In genomic region chr4:56619160-56619559, GRCh38 we compare ENCODE assay signal across 10 cellular contexts.
DNase-seq lines count a peak whose midpoint lies in the region; ATAC-seq, FAIRE-seq and TF ChIP-seq lines count a peak whose summit lies in the region.
"Had no signal": no experiment of that assay in that cellular context is flagged by ENCODE, and none has a peak within 500 bp of the region (broad histone marks: within the 10 kb centered on the region; RNA-seq: fewer than 3 reads in every experiment).

No MANE protein-coding gene starts in this region.

- H3K9me3 ChIP-seq in Loucy (ENCODE audit: insufficient read depth, low read depth, low read length) (no peaks in the 10 kb centered on the region; the same call in 1 of the 2 replicates), ascending aorta (no peaks in the 10 kb centered on the region)

- TF ChIP-seq CTCF in C4-2B (conservative IDR thresholded peaks at IDR 0.05) (peak; percentile 28), Loucy (conservative IDR thresholded peaks at IDR 0.05; ENCODE audit: low read length) (no peak), choroid plexus epithelial cell (conservative IDR thresholded peaks at IDR 0.05; ENCODE audit: low read depth, low read length) (peak; percentile 46), ascending aorta (IDR thresholded peaks at IDR 0.05) (no peak)

- no peak overlapping the region for H3K4me2 ChIP-seq in Loucy (ENCODE audit: low read depth, low read length, poor library complexity, severe bottlenecking)

- H3K27ac Mint-ChIP-seq in activated T-helper 1 cell treated with anti-CD3 and anti-CD28 coated beads, Interleukin-12 subunit alpha, Interleukin-12 subunit beta, Interleukin-2, Interleukin-4 antibody, amounts not matched to agents 30 ng/mL and 10 ng/mL and 1 ng/mL, durations not matched to agents 14 hours and 24 hours and 36 hours = no peak overlapping the region

- peaks cover 6% of the 10 kb centered on the region for H3K4me1 Mint-ChIP-seq in activated T-helper 1 cell treated with anti-CD3 and anti-CD28 coated beads, Interleukin-12 subunit alpha, Interleukin-12 subunit beta, Interleukin-2, Interleukin-4 antibody, amounts not matched to agents 30 ng/mL and 10 ng/mL and 1 ng/mL, durations not matched to agents 14 hours and 24 hours and 36 hours (ENCODE audit: low read depth)

- intact Hi-C loops in ascending aorta (cut with DNase I) = no loop called here
- intact Hi-C loops in activated T-helper 1 cell treated with anti-CD3 and anti-CD28 coated beads, Interleukin-12 subunit alpha, Interleukin-12 subunit beta, Interleukin-2, Interleukin-4 antibody, amounts not matched to agents 30 ng/mL and 10 ng/mL and 1 ng/mL, durations not matched to agents 14 hours and 24 hours and 36 hours (cut with micrococcal nuclease) = no loop called here

- no peak for TF ChIP-seq POLR2A in GM12892 (IDR thresholded peaks at IDR 0.05; ENCODE audit: low read depth, low read length)

- peaks cover 2% of the 10 kb centered on the region for H3K36me3 Mint-ChIP-seq in activated T-helper 1 cell treated with anti-CD3 and anti-CD28 coated beads, Interleukin-12 subunit alpha, Interleukin-12 subunit beta, Interleukin-2, Interleukin-4 antibody, amounts not matched to agents 30 ng/mL and 10 ng/mL and 1 ng/mL, durations not matched to agents 14 hours and 24 hours and 36 hours (ENCODE audit: low read depth)

- H3K4me1 ChIP-seq in Loucy (ENCODE audit: insufficient read depth, low read length, poor library complexity, severe bottlenecking) (peaks cover 5% of the 10 kb centered on the region), ascending aorta (no peaks in the 10 kb centered on the region)
- H3K4me1 ChIP-seq: upper lobe of left lung had no signal

- H3K9me2 ChIP-seq in Loucy (replicated peaks; ENCODE audit: low read depth, low read length) = no peaks in the 10 kb centered on the region

- H3K27ac ChIP-seq in C4-2B (no peak overlapping the region), ascending aorta (no peak overlapping the region)
- H3K27ac ChIP-seq: upper lobe of left lung had no signal

- peaks cover 7% of the 10 kb centered on the region for H3K9me3 Mint-ChIP-seq in activated T-helper 1 cell treated with anti-CD3 and anti-CD28 coated beads, Interleukin-12 subunit alpha, Interleukin-12 subunit beta, Interleukin-2, Interleukin-4 antibody, amounts not matched to agents 30 ng/mL and 10 ng/mL and 1 ng/mL, durations not matched to agents 14 hours and 24 hours and 36 hours

- ATAC-seq in GM19395 (IDR thresholded peaks at IDR 0.05; ENCODE audit: unreplicated experiment) (peak; percentile 71), GM21381 (IDR thresholded peaks at IDR 0.05; ENCODE audit: unreplicated experiment) (no peak)

- peaks cover 5% of the 10 kb centered on the region for H3K27me3 Mint-ChIP-seq in activated T-helper 1 cell treated with anti-CD3 and anti-CD28 coated beads, Interleukin-12 subunit alpha, Interleukin-12 subunit beta, Interleukin-2, Interleukin-4 antibody, amounts not matched to agents 30 ng/mL and 10 ng/mL and 1 ng/mL, durations not matched to agents 14 hours and 24 hours and 36 hours (ENCODE audit: insufficient read depth)

- no peaks in the 10 kb centered on the region for H3F3A ChIP-seq in Loucy (ENCODE audit: low read depth)

- H3K36me3 ChIP-seq in Loucy (ENCODE audit: insufficient read depth, low read length) (no peaks in the 10 kb centered on the region), ascending aorta (no peaks in the 10 kb centered on the region)
- H3K36me3 ChIP-seq: upper lobe of left lung had no signal

- H3K4me3 ChIP-seq in Loucy (ENCODE audit: low read length, poor library complexity, severe bottlenecking) (no peak overlapping the region), choroid plexus epithelial cell (ENCODE audit: low read depth, low read length) (no peak overlapping the region), ascending aorta (no peak overlapping the region)
- H3K4me3 ChIP-seq: upper lobe of left lung had no signal

- no peaks in the 10 kb centered on the region for H3K27me3 ChIP-seq in Loucy (ENCODE audit: insufficient read depth, low read length, poor library complexity, severe bottlenecking)
- no peaks in the 10 kb centered on the region for H3K27me3 ChIP-seq in ascending aorta
- H3K27me3 ChIP-seq: upper lobe of left lung had no signal

- FAIRE-seq in GM12892 (lab: Jason Lieb, UNC) = no peak

- 0 out of 2 replicates have a peak overlapping the region, but pooled peaks have one; percentile 55 for H2AFZ ChIP-seq in Loucy (ENCODE audit: low read length)

- no peak overlapping the region for H3K4me3 Mint-ChIP-seq in activated T-helper 1 cell treated with anti-CD3 and anti-CD28 coated beads, Interleukin-12 subunit alpha, Interleukin-12 subunit beta, Interleukin-2, Interleukin-4 antibody, amounts not matched to agents 30 ng/mL and 10 ng/mL and 1 ng/mL, durations not matched to agents 14 hours and 24 hours and 36 hours

- H4K20me1 ChIP-seq in Loucy (ENCODE audit: insufficient read depth, low read length, poor library complexity, severe bottlenecking) = no peaks in the 10 kb centered on the region

- DNase-seq in choroid plexus epithelial cell (ENCODE audit: low read depth) (peak; percentile 73), GM12892 (ENCODE audit: insufficient read length) (no peak), ascending aorta (ENCODE audit: low spot score in 2 of 2) (no peak)
- no peak for DNase-seq in activated T-helper 1 cell treated with anti-CD3 and anti-CD28 coated beads, Interleukin-12 subunit alpha, Interleukin-12 subunit beta, Interleukin-2, Interleukin-4 antibody, amounts not matched to agents 30 ng/mL and 10 ng/mL and 1 ng/mL, durations not matched to agents 14 hours and 24 hours and 36 hours (ENCODE audit: low spot score)
- DNase-seq: NCI-H187, upper lobe of left lung had no signal

- no peak overlapping the region for H3K9ac ChIP-seq in Loucy (ENCODE audit: low read depth, low read length, poor library complexity, severe bottlenecking)

- no peaks in the 10 kb centered on the region for H3K79me2 ChIP-seq in Loucy (ENCODE audit: insufficient read depth, low read length)

Comparison
In these comparisons a context has a peak if more than half of its experiments do, and no peak if none do; other contexts are left out.
1. CTCF ChIP-seq: peak in C4-2B (single experiment) and choroid plexus epithelial cell (single experiment); none in Loucy (single experiment) and ascending aorta (0 of 3).